10 cellular contexts compared by ENCODE assay signal in genomic region chr13:44231786-44232516, GRCh38.
DNase-seq lines count a peak whose midpoint lies in the region; ATAC-seq and TF ChIP-seq lines count a peak whose summit lies in the region.
"Had no signal": no experiment of that assay in that cellular context is flagged by ENCODE, and none has a peak within 500 bp of the region (broad histone marks: within the 10 kb centered on the region; RNA-seq: fewer than 3 reads in every experiment).

No MANE protein-coding gene starts in this region.

- TF ChIP-seq CTCF in upper lobe of left lung (IDR thresholded peaks at IDR 0.05) (peak in 2 of 6 experiments; percentile 20 to 44), testis (IDR thresholded peaks at IDR 0.05) (no peak)

- no peak for TF ChIP-seq POLR2A in upper lobe of left lung (IDR thresholded peaks at IDR 0.05)
- TF ChIP-seq POLR2A in testis (IDR thresholded peaks at IDR 0.05), result no peak

- no peak overlapping the region for H3K9ac ChIP-seq in adipocyte (ENCODE audit: low read length)

- DNase-seq in activated T-cell treated with anti-CD3 and anti-CD28 coated beads for 48 hours (ENCODE audit: low read depth), result peak; percentile 11
- DNase-seq in activated T-cell treated with anti-CD3 and anti-CD28 coated beads for 4 hours, result no peak
- DNase-seq in adipocyte (ENCODE audit: low read depth), result peak; percentile 96
- DNase-seq in islet precursor cell, result peak; percentile 95
- DNase-seq in upper lobe of left lung, result peak in 1 of 2 donors; percentile 94
- DNase-seq in testis, result no peak
- no peak for DNase-seq in activated T-cell treated with anti-CD3 and anti-CD28 coated beads, Interleukin-2, amount 50 U/mL, for 1 hour
- no peak for DNase-seq in KBM-7
- DNase-seq: activated B cell treated with CpG ODN at 0.5 μM for 24 hours had no signal

- no peaks in the 10 kb centered on the region for H3K9me3 ChIP-seq in adipocyte (ENCODE audit: control insufficient read depth, low read length)
- H3K9me3 ChIP-seq in upper lobe of left lung, result no peaks in the 10 kb centered on the region
- H3K9me3 ChIP-seq in testis, result no peaks in the 10 kb centered on the region
- H3K9me3 ChIP-seq: neutrophil had no signal

- H3K27me3 ChIP-seq in adipocyte (replicated peaks; ENCODE audit: control insufficient read depth, insufficient read depth, low read length), result no peaks in the 10 kb centered on the region
- H3K27me3 ChIP-seq in upper lobe of left lung, result no peaks in the 10 kb centered on the region
- H3K27me3 ChIP-seq in testis, result no peaks in the 10 kb centered on the region

- in situ Hi-C loops in KBM-7 (cut with MboI; ENCODE audit: low pct_unique_long_range_greater_than_20kb, low sequenced_read_pairs), result no loop called here

- H3K36me3 ChIP-seq in adipocyte (ENCODE audit: control insufficient read depth, insufficient read depth, low read length, severe bottlenecking), result no peaks in the 10 kb centered on the region
- no peaks in the 10 kb centered on the region for H3K36me3 ChIP-seq in upper lobe of left lung
- no peaks in the 10 kb centered on the region for H3K36me3 ChIP-seq in testis (ENCODE audit: low read depth, missing control alignments)
- H3K36me3 ChIP-seq: neutrophil had no signal

- 70 to 81% methylated on average over 15 of the region's 15 CpGs for WGBS in upper lobe of left lung, 2 donors
- WGBS in testis, 2 donors, result 90 to 95% methylated on average over 15 of the region's 15 CpGs

- H3K4me1 ChIP-seq in adipocyte (ENCODE audit: control insufficient read depth, insufficient read depth, low read length) (peaks cover 34% of the 10 kb centered on the region), upper lobe of left lung (peaks cover 29 to 43% (median 33%) of the 10 kb centered on the region in 4 donors), testis (peaks cover 9% of the 10 kb centered on the region)

- H3K27ac ChIP-seq in upper lobe of left lung (peak overlapping the region; percentile 64 to 77 (median 72)), testis (no peak overlapping the region)
- H3K27ac ChIP-seq: neutrophil had no signal

- peak; percentile 62 to 89 for ATAC-seq in upper lobe of left lung (ENCODE audit: low FRiP score in 2 of 2)

- H3K4me3 ChIP-seq in adipocyte (ENCODE audit: low read length) (no peak overlapping the region), upper lobe of left lung (no peak overlapping the region), testis (no peak overlapping the region)

- intact Hi-C loops in testis (cut with DNase I; ENCODE audit: low total_unique reads), result no loop called here

- peak in 3 of 4 donors; percentile 17 to 96 (median 71) for TF ChIP-seq EP300 in upper lobe of left lung (IDR thresholded peaks at IDR 0.05)

Comparison
In these comparisons a context has a peak if more than half of its experiments do, and no peak if none do; other contexts are left out.
1. DNase-seq: peak in activated T-cell treated with anti-CD3 and anti-CD28 coated beads for 48 hours (single experiment), adipocyte (single experiment) and islet precursor cell (single experiment); none in activated T-cell treated with anti-CD3 and anti-CD28 coated beads for 4 hours (single experiment), testis (single experiment), activated T-cell treated with anti-CD3 and anti-CD28 coated beads, Interleukin-2, amount 50 U/mL, for 1 hour (single experiment) and KBM-7 (single experiment).
2. H3K27ac ChIP-seq: peak in upper lobe of left lung (4 of 4); none in testis (0 of 2).